In genomic region chr16:11413907-11414595, GRCh38 we compare ENCODE assay signal across 1 cellular context.
TF ChIP-seq lines count a peak whose summit lies in the region.

No MANE protein-coding gene starts in this region.

TF ChIP-seq in SK-N-SH treated with all-trans-retinoic acid at 6 μM for 48 hours, 23 proteins besides CTCF, POLR2A, EP300 and RAD21 (continued from another document):
- TF ChIP-seq TSHZ2 (CRISPR knock-in tag; IDR thresholded peaks at IDR 0.05), result no peak
- no peak for TF ChIP-seq BACH2 (CRISPR knock-in tag; IDR thresholded peaks at IDR 0.05; ENCODE audit: borderline replicate concordance)
- TF ChIP-seq CREB5 (CRISPR knock-in tag; IDR thresholded peaks at IDR 0.05; ENCODE audit: low read depth), result no peak
- no peak for TF ChIP-seq RARB (CRISPR knock-in tag; IDR thresholded peaks at IDR 0.05)
- no peak for TF ChIP-seq ZFP3 (CRISPR knock-in tag; IDR thresholded peaks at IDR 0.05)
